ENCODE assay signal across 8 cellular contexts in the genomic region with DNA sequence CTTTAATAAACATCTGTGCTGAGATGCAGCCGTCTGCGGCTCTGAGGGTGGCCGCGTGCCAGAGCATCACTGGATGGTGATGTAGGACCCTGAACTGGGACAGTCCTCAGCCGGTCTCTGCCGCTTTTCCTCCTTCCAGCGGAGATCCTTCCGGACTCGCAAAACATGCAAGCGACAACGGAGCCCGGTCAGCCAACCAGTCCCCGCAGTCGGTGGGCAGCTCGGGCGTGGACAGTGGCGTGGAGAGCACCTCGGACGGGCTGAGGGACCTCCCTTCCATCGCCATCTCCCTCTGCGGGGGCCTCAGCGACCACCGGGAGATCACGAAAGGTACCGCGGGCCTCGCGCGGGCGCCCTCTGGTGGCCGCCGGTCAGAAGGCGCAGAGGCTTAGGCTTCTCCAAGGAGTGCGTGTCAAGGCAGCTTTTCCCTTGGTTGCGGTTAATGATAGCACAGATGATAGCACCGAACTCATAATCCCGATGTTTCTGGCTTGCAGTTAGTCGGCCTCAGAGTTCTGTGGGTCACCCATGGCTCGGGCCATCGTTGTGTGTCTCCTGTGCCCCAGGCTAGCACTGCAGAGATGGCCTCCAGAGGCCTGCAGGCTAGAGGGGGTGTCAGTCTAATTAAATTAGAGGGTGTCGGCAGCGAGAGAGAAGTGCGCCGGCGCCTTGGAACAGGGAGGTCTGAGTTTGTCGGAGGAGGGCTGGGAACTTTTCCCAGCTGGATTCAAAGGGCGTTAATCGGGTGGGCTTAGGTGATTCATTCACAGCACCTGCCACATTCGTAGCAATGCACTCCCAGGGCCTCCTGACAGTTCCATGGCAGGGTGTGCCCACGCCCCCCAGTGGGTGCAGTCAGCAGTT. TPM values are rescaled to one million over a fixed set of nuclear protein-coding genes. Genes with fewer than 3 reads are reported as not detected.
DNase-seq lines count a peak whose midpoint lies in the region; ATAC-seq, FAIRE-seq and TF ChIP-seq lines count a peak whose summit lies in the region.

No MANE protein-coding gene starts in this region.

- no peak overlapping the region for H3K4me2 ChIP-seq in PC-3 (ENCODE audit: low read length)

- intact Hi-C loops in PC-3 (cut with micrococcal nuclease), result no loop called here

- no peaks in the 10 kb centered on the region for H4K20me1 ChIP-seq in PC-3 (ENCODE audit: low read length)

- H3K4me3 ChIP-seq in PC-3 (ENCODE audit: low read length), result no peak overlapping the region
- no peak overlapping the region for H3K4me3 ChIP-seq in neutrophil (ENCODE audit: low read depth in 1 of 2, low read length in 1 of 2)
- H3K4me3 ChIP-seq in upper lobe of left lung, result peak overlapping the region in 3 of 4 donors; percentile 26 to 39 (median 33)

- H3K4me1 ChIP-seq in PC-3 (ENCODE audit: insufficient read depth, low read length) (no peaks in the 10 kb centered on the region), neutrophil (ENCODE audit: control insufficient read depth in 1 of 2, insufficient read depth in 1 of 2, low read depth in 1 of 2, low read length in 1 of 2) (no peaks in the 10 kb centered on the region), upper lobe of left lung (no peaks in the 10 kb centered on the region)

- H3K9me2 ChIP-seq in PC-3 (replicated peaks; ENCODE audit: low read length), result no peaks in the 10 kb centered on the region

- FAIRE-seq in GM12891 (lab: Jason Lieb, UNC), result peak; percentile 9
- FAIRE-seq in frontal cortex (lab: Jason Lieb, UNC), result no peak

- no peaks in the 10 kb centered on the region for H3K79me2 ChIP-seq in PC-3 (ENCODE audit: low read length)

- H3F3A ChIP-seq in PC-3 (ENCODE audit: low read length, unreplicated experiment), result no peaks in the 10 kb centered on the region

- H3K27me3 ChIP-seq in PC-3 (ENCODE audit: low read length) (no peaks in the 10 kb centered on the region), neutrophil (no peaks in the 10 kb centered on the region), upper lobe of left lung (no peaks in the 10 kb centered on the region)

- TF ChIP-seq POLR2A in GM12891 (IDR thresholded peaks at IDR 0.05; ENCODE audit: low read depth, low read length) (no peak), upper lobe of left lung (IDR thresholded peaks at IDR 0.05) (no peak)

- TF ChIP-seq CTCF in PC-3 (conservative IDR thresholded peaks at IDR 0.05; ENCODE audit: low read depth, low read length), result peak; percentile 93
- TF ChIP-seq CTCF in neutrophil (IDR thresholded peaks at IDR 0.05), result peak; percentile 66
- TF ChIP-seq CTCF in upper lobe of left lung (IDR thresholded peaks at IDR 0.05), result peak; percentile 79 to 92 (median 86)

- H3K36me3 ChIP-seq in PC-3 (ENCODE audit: low read depth, low read length) (peaks cover 61% of the 10 kb centered on the region), neutrophil (no peaks in the 10 kb centered on the region), upper lobe of left lung (peaks cover 26 to 98% (median 80%) of the 10 kb centered on the region in 4 donors)

- ATAC-seq in PC-3 (peak; percentile 92), upper lobe of left lung (ENCODE audit: low FRiP score in 2 of 2) (peak; percentile 64 to 80), HG02571 (IDR thresholded peaks at IDR 0.05; ENCODE audit: unreplicated experiment) (no peak)

- DNase-seq in GM12891 (ENCODE audit: insufficient read length, low spot score) (peak; percentile 61), PC-3 (peak; percentile 29), activated gamma-delta T cell treated with Interleukin-2 at 50 U/mL for 16 hours (peak; percentile 37), frontal cortex (ENCODE audit: low spot score in 2 of 2) (peak; percentile 42 to 80), upper lobe of left lung (peak in 1 of 2 donors; percentile 92), NCI-H1048 (lab: John Stamatoyannopoulos, UW) (no peak)

- H3K9ac ChIP-seq in PC-3 (ENCODE audit: low read length), result no peak overlapping the region

- CTCF ChIA-PET in PC-3 (lab: Charles Lee), result interaction anchor here (0.6 kb wide), 2 partner anchors 97 to 652 kb away, joined by 3 read pairs; a partner anchor contains a TSS

- TF ChIP-seq EP300 in upper lobe of left lung (IDR thresholded peaks at IDR 0.05), result no peak

- WGBS in upper lobe of left lung, 2 donors, result 46 to 59% methylated on average over 35 to 47 of the region's 50 CpGs

- H3K27ac ChIP-seq in PC-3 (ENCODE audit: low read length), result no peak overlapping the region
- no peak overlapping the region for H3K27ac ChIP-seq in neutrophil
- no peak overlapping the region for H3K27ac ChIP-seq in upper lobe of left lung

- BruUV-seq in PC-3 (replicated peaks; lab: Mats Ljungman, UMichigan), result no TSS peak

- H3K9me3 ChIP-seq in PC-3 (ENCODE audit: low read length) (no peaks in the 10 kb centered on the region), neutrophil (no peaks in the 10 kb centered on the region), upper lobe of left lung (no peaks in the 10 kb centered on the region)

- POLR2A ChIA-PET in PC-3 (lab: Charles Lee; ENCODE audit: unreplicated experiment), result no interaction called here

- no peak overlapping the region for H2AFZ ChIP-seq in PC-3 (ENCODE audit: low read length)

TF ChIP-seq in GM12891, 5 proteins besides CTCF, POLR2A, EP300 and RAD21:
- no peak for TF ChIP-seq TAF1 (IDR thresholded peaks at IDR 0.05; ENCODE audit: low read depth, low read length)
- TF ChIP-seq POU2F2 (IDR thresholded peaks at IDR 0.05; ENCODE audit: low read depth, low read length), result no peak
- TF ChIP-seq POLR2AphosphoS5 (IDR thresholded peaks at IDR 0.05; ENCODE audit: low read depth, low read length), result no peak
- no peak for TF ChIP-seq SPI1 (IDR thresholded peaks at IDR 0.05; ENCODE audit: low read depth, low read length)
- TF ChIP-seq PAX5 (IDR thresholded peaks at IDR 0.05; ENCODE audit: insufficient read depth, low read length, severe bottlenecking), result no peak

RNA-seq across cellular contexts. Expression of gene LPIN1, which starts 38.5 kb away (rescaled TPM):
- 11.1 TPM for polyA plus RNA-seq in GM12891 (2012; ENCODE audit: low read depth, missing spikeins)
- total RNA-seq in PC-3 (2014; rRNA removed), result 40.9 and 46.9 TPM in 2 replicates
- total RNA-seq in frontal cortex, result 28.1 TPM
- total RNA-seq in upper lobe of left lung, result 10 to 100 TPM; 45.9 to 87.0 (median 54.2) TPM

Comparison
In these comparisons a context has a peak if more than half of its experiments do, and no peak if none do; other contexts are left out.
1. H3K4me3 ChIP-seq: peak in upper lobe of left lung (3 of 4); none in PC-3 (single experiment) and neutrophil (0 of 2).
2. Peak in every context shown above with its lines, with median percentiles within 50 percentile points of each other: CTCF ChIP-seq.